ENCODE assay signal across 8 cellular contexts in the genomic region with DNA sequence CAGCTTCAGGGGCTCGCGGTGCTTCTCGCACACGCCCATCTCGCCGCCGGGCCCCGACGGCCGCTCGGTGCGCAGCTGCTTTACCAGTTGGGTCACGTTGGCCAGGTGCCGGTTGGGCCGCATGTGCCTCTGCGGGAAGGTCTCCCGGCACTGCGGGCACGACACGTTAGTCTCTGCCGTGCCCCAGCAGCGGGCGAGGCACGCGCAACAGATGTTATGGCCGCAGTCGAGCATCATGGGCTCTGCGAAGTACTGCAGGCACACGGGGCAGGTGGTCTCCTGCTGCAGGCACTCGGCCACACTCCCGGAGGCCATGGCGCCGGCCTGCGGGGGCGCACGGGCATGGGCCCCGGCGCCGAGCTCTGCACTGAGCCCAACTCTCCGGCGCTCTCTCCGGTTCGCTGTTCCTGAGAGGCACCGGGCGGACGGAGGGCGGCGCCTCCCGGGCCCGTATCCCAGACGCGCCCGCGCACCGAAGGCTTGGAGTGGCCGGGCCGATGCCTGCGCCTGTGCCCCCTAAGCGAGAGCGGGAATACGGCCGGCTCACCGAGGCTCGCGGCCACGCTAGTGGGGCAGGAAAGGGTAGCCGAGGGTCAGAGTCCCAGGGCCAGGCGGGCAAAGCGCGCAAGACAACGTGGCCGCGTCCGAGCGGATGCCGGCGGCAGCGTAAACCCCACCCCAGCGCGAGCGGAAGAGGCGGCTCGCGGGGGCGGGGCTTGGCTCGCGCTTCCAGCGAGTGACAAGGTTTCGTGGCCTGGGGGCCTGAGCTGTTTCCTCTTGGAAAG. TPM values are rescaled to one million over a fixed set of nuclear protein-coding genes. Genes with fewer than 3 reads are reported as not detected.
DNase-seq lines count a peak whose midpoint lies in the region; ATAC-seq and TF ChIP-seq lines count a peak whose summit lies in the region.

A gene with protein sequence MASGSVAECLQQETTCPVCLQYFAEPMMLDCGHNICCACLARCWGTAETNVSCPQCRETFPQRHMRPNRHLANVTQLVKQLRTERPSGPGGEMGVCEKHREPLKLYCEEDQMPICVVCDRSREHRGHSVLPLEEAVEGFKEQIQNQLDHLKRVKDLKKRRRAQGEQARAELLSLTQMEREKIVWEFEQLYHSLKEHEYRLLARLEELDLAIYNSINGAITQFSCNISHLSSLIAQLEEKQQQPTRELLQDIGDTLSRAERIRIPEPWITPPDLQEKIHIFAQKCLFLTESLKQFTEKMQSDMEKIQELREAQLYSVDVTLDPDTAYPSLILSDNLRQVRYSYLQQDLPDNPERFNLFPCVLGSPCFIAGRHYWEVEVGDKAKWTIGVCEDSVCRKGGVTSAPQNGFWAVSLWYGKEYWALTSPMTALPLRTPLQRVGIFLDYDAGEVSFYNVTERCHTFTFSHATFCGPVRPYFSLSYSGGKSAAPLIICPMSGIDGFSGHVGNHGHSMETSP (minus strand): TSS at position 668 of the 785 bp plus-strand sequence. CDS start 353 bp downstream, at position 315.

- in situ Hi-C loops in KBM-7 (cut with MboI; ENCODE audit: low pct_unique_long_range_greater_than_20kb, low sequenced_read_pairs), result no loop called here

- no peaks in the 10 kb centered on the region for H3K27me3 ChIP-seq in neural cell (ENCODE audit: insufficient read depth, low read depth, low read length)

- peak within 1 kb of the TSS; percentile 91 for H2AFZ ChIP-seq in neural cell (ENCODE audit: low read depth, low read length)

- no peaks in the 10 kb centered on the region for H3K36me3 ChIP-seq in neural cell (ENCODE audit: insufficient read depth, low read length)

- H3K9me3 ChIP-seq in neural cell (ENCODE audit: low read length), result no peaks in the 10 kb centered on the region

- peak within 1 kb of the TSS; percentile 83 for H3K9ac ChIP-seq in neural cell (ENCODE audit: low read length)

- peak within 1 kb of the TSS; percentile 91 for H3K27ac ChIP-seq in neural cell (ENCODE audit: low read length)

- no peaks in the 10 kb centered on the region for H3F3A ChIP-seq in neural cell (ENCODE audit: insufficient read depth, low read length, poor library complexity, severe bottlenecking)

- DNase-seq in Daoy (ENCODE audit: low read depth) (peak; percentile 96), KBM-7 (peak; percentile 91), RPMI8226 (peak; percentile 96), activated gamma-delta T cell (lab: John Stamatoyannopoulos, UW) (peak; percentile 61), fibroblast of villous mesenchyme (ENCODE audit: low read depth) (peak; percentile 84), stromal cell of bone marrow (ENCODE audit: low read depth) (peak; percentile 72)

- no peak for TF ChIP-seq RAD21 in neural cell (conservative IDR thresholded peaks at IDR 0.05)

- H3K9me2 ChIP-seq in neural cell (ENCODE audit: insufficient read depth, low read length), result no peaks in the 10 kb centered on the region

- H3K4me3 ChIP-seq in fibroblast of villous mesenchyme (ENCODE audit: low read depth, low read length) (peak within 1 kb of the TSS; percentile 86), neural cell (ENCODE audit: low read length) (peak within 1 kb of the TSS; percentile 99)

- no peaks in the 10 kb centered on the region for H4K20me1 ChIP-seq in neural cell (ENCODE audit: insufficient read depth)

- H3K4me2 ChIP-seq in neural cell (ENCODE audit: low read length), result peak within 1 kb of the TSS; percentile 76

- TF ChIP-seq EP300 in neural cell (conservative IDR thresholded peaks at IDR 0.05; ENCODE audit: poor library complexity, severe bottlenecking), result no peak

- TF ChIP-seq CTCF in fibroblast of villous mesenchyme (IDR thresholded peaks at IDR 0.05; ENCODE audit: insufficient read depth, low read depth, low read length), result no peak
- peak; percentile 17 for TF ChIP-seq CTCF in neural cell (IDR thresholded peaks at IDR 0.05; ENCODE audit: poor library complexity, severe bottlenecking)

- H3K79me2 ChIP-seq in neural cell (replicated peaks; ENCODE audit: insufficient read depth, low read length), result peaks cover 16% of the 10 kb centered on the region

- peak; percentile 84 for ATAC-seq in GM21717 (IDR thresholded peaks at IDR 0.05; ENCODE audit: unreplicated experiment)

TF ChIP-seq in neural cell, 6 proteins besides CTCF, POLR2A, EP300 and RAD21:
- TF ChIP-seq SMC3 (conservative IDR thresholded peaks at IDR 0.05; ENCODE audit: poor library complexity) (peak; percentile 34), TAF1 (IDR thresholded peaks at IDR 0.05; ENCODE audit: low read depth) (peak; percentile 51), EZH2 (IDR thresholded peaks at IDR 0.05; ENCODE audit: borderline replicate concordance, insufficient read depth, low read length, poor library complexity, severe bottlenecking) (no peak), MXI1 (conservative IDR thresholded peaks at IDR 0.05; ENCODE audit: poor library complexity, severe bottlenecking) (peak; percentile 94), POLR2AphosphoS5 (IDR thresholded peaks at IDR 0.05) (peak; percentile 87)
- TF ChIP-seq, protein P1, sequence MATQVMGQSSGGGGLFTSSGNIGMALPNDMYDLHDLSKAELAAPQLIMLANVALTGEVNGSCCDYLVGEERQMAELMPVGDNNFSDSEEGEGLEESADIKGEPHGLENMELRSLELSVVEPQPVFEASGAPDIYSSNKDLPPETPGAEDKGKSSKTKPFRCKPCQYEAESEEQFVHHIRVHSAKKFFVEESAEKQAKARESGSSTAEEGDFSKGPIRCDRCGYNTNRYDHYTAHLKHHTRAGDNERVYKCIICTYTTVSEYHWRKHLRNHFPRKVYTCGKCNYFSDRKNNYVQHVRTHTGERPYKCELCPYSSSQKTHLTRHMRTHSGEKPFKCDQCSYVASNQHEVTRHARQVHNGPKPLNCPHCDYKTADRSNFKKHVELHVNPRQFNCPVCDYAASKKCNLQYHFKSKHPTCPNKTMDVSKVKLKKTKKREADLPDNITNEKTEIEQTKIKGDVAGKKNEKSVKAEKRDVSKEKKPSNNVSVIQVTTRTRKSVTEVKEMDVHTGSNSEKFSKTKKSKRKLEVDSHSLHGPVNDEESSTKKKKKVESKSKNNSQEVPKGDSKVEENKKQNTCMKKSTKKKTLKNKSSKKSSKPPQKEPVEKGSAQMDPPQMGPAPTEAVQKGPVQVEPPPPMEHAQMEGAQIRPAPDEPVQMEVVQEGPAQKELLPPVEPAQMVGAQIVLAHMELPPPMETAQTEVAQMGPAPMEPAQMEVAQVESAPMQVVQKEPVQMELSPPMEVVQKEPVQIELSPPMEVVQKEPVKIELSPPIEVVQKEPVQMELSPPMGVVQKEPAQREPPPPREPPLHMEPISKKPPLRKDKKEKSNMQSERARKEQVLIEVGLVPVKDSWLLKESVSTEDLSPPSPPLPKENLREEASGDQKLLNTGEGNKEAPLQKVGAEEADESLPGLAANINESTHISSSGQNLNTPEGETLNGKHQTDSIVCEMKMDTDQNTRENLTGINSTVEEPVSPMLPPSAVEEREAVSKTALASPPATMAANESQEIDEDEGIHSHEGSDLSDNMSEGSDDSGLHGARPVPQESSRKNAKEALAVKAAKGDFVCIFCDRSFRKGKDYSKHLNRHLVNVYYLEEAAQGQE (IDR thresholded peaks at IDR 0.05; ENCODE audit: borderline replicate concordance), result no peak

RNA-seq across cellular contexts. Expression of the gene that starts here (rescaled TPM):
- 114 and 117 TPM in 2 replicates for total RNA-seq in Daoy (2014; rRNA removed; shearing (Covaris generic))
- total RNA-seq in fibroblast of villous mesenchyme, result 57.0 and 76.9 TPM in 2 replicates
- polyA plus RNA-seq in neural cell, result 75.0 and 79.7 TPM in 2 replicates
- 82.0 and 86.0 TPM in 2 replicates for polyA minus RNA-seq in neural cell

Comparison
In these comparisons a context has a peak if more than half of its experiments do, and no peak if none do; other contexts are left out.
1. Peak in every context shown above with its lines: DNase-seq, ATAC-seq, H3K4me3 ChIP-seq and H3K27ac ChIP-seq.